Comparison of ENCODE assay signal across 20 cellular contexts in the genomic region with DNA sequence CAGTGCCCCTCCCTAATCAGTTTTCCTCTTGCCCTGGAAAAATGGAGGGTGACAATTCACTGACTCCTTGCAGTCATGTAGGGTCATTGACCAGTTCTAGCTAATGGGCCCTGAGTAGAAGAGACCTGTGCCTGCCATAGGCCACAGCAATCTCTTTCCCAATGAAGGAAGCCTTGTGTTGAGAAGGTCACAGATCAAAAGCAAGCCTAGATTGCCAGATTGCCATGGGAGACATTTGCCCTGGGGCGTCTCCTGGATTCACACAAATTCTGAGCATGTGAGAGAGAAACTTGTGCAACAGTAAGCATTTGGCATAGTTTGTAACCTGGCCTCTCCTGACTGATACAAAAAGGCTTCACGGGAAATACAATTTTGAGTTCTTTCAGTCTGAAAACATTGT.
DNase-seq lines count a peak whose midpoint lies in the region; ATAC-seq and TF ChIP-seq lines count a peak whose summit lies in the region.
"Had no signal": no experiment of that assay in that cellular context is flagged by ENCODE, and none has a peak within 500 bp of the region (broad histone marks: within the 10 kb centered on the region; RNA-seq: fewer than 3 reads in every experiment).

No MANE protein-coding gene starts in this region.

- H2BK120ac ChIP-seq in neuronal stem cell (ENCODE audit: low read depth, low read length): no peak overlapping the region

- H2BK5ac ChIP-seq in neuronal stem cell (ENCODE audit: low read length): no peak overlapping the region

- no peak overlapping the region for H2AK5ac ChIP-seq in neuronal stem cell (ENCODE audit: low read depth, low read length)

- H4K8ac ChIP-seq in neuronal stem cell (ENCODE audit: low read depth, low read length): no peak overlapping the region

- no peak for TF ChIP-seq CTCF in lower lobe of right lung (IDR thresholded peaks at IDR 0.05)

- H3K18ac ChIP-seq in neuronal stem cell (ENCODE audit: low read length): no peak overlapping the region

- no peak overlapping the region for H3K4me2 ChIP-seq in neuronal stem cell (ENCODE audit: insufficient read depth, low read length, poor library complexity, severe bottlenecking)

- H3K9me3 ChIP-seq in adipocyte (ENCODE audit: control insufficient read depth, low read length) (no peaks in the 10 kb centered on the region), neuronal stem cell (replicated peaks in 1 of 2; ENCODE audit: control insufficient read depth in 2 of 2, insufficient read depth in 1 of 2, low read depth in 1 of 2, low read length in 2 of 2) (no peaks in the 10 kb centered on the region), lower lobe of right lung (no peaks in the 10 kb centered on the region)

- DNase-seq in ELF-1 (ENCODE audit: low read depth, low spot score): peak; percentile 73
- DNase-seq in adipocyte (ENCODE audit: low read depth): peak; percentile 7
- peak; percentile 98 for DNase-seq in islet precursor cell
- no peak for DNase-seq in neuronal stem cell (ENCODE audit: low spot score)
- DNase-seq in HT-29 (ENCODE audit: low spot score): no peak
- DNase-seq in lower lobe of right lung: no peak
- DNase-seq in DMS79 treated with DMSO at 0.1 percent for 48 hours (lab: John Stamatoyannopoulos, UW): no peak
- DNase-seq: C1 segment of cervical spinal cord; CD8-positive, alpha-beta memory T cell; DND-41; H9; Kasumi-1; NCI-H1092 treated with DMSO at 0.1 percent for 48 hours; NCI-H146; NCI-H510A treated with DMSO at 0.1 percent for 48 hours; NCI-H82; SIG-M5 had no signal

- intact Hi-C loops in lower lobe of right lung (cut with DNase I): no loop called here

- H3K4ac ChIP-seq in neuronal stem cell (ENCODE audit: low read length): no peak overlapping the region

- H3K4me1 ChIP-seq in adipocyte (ENCODE audit: control insufficient read depth, insufficient read depth, low read length) (peaks cover 4% of the 10 kb centered on the region), neuronal stem cell (ENCODE audit: control insufficient read depth in 2 of 2, insufficient read depth in 1 of 2, low read depth in 1 of 2, low read length in 2 of 2) (no peaks in the 10 kb centered on the region), lower lobe of right lung (no peaks in the 10 kb centered on the region)

- no peak for ATAC-seq in GM18511 (IDR thresholded peaks at IDR 0.05; ENCODE audit: unreplicated experiment)
- ATAC-seq in lower lobe of right lung: no peak

- H3K36me3 ChIP-seq in adipocyte (ENCODE audit: control insufficient read depth, insufficient read depth, low read length, severe bottlenecking) (no peaks in the 10 kb centered on the region), neuronal stem cell (replicated peaks in 1 of 2; ENCODE audit: control insufficient read depth in 2 of 2, insufficient read depth in 2 of 2, low read length in 2 of 2) (no peaks in the 10 kb centered on the region), lower lobe of right lung (no peaks in the 10 kb centered on the region)

- no CpG with 5 or more reads among the region's 2 CpGs for WGBS in neuronal stem cell (ENCODE audit: extremely low coverage in 2 of 2, insufficient read length in 2 of 2, insufficient replicate concordance in 1 of 2), 2 donors

- H3K27ac ChIP-seq in neuronal stem cell (replicated peaks; ENCODE audit: low read length) (no peak overlapping the region), lower lobe of right lung (no peak overlapping the region)
- H3K27ac ChIP-seq: HL-60, RWPE1 had no signal

- H3K9ac ChIP-seq in adipocyte (ENCODE audit: low read length): no peak overlapping the region
- H3K9ac ChIP-seq in neuronal stem cell (ENCODE audit: low read depth, low read length, poor library complexity): no peak overlapping the region

- no peak overlapping the region for H2BK12ac ChIP-seq in neuronal stem cell (ENCODE audit: low read length)

- H2AFZ ChIP-seq in neuronal stem cell (ENCODE audit: low read length): peak overlapping the region; percentile 10

- H3K14ac ChIP-seq in neuronal stem cell (ENCODE audit: low read length): no peak overlapping the region

- H4K91ac ChIP-seq in neuronal stem cell (ENCODE audit: low read depth, low read length, poor library complexity): no peak overlapping the region

- H3K4me3 ChIP-seq in adipocyte (ENCODE audit: low read length): no peak overlapping the region
- H3K4me3 ChIP-seq in neuronal stem cell (ENCODE audit: low read length in 2 of 2): no peak overlapping the region
- no peak overlapping the region for H3K4me3 ChIP-seq in lower lobe of right lung

- no peak overlapping the region for H3K23ac ChIP-seq in neuronal stem cell (ENCODE audit: low read depth, low read length, poor library complexity)

- H3K27me3 ChIP-seq in adipocyte (replicated peaks; ENCODE audit: control insufficient read depth, insufficient read depth, low read length) (no peaks in the 10 kb centered on the region), neuronal stem cell (ENCODE audit: control insufficient read depth in 3 of 3, insufficient read depth in 3 of 3, low read depth in 1 of 3, low read length in 3 of 3) (no peaks in the 10 kb centered on the region), lower lobe of right lung (ENCODE audit: low read depth) (no peaks in the 10 kb centered on the region)

- H3K79me1 ChIP-seq in neuronal stem cell (ENCODE audit: low read depth, low read length): no peaks in the 10 kb centered on the region

- H2BK15ac ChIP-seq in neuronal stem cell (ENCODE audit: low read length): no peak overlapping the region

Comparison
In these comparisons a context has a peak if more than half of its experiments do, and no peak if none do; other contexts are left out.
1. DNase-seq: peak in ELF-1 (single experiment), adipocyte (single experiment) and islet precursor cell (single experiment); none in neuronal stem cell (single experiment), HT-29 (single experiment), lower lobe of right lung (single experiment) and DMS79 treated with DMSO at 0.1 percent for 48 hours (single experiment).